In genomic region chr3:102112706-102113230, GRCh38 we compare ENCODE assay signal across 19 cellular contexts.
DNase-seq lines count a peak whose midpoint lies in the region; ATAC-seq and TF ChIP-seq lines count a peak whose summit lies in the region.
"Had no signal": no experiment of that assay in that cellular context is flagged by ENCODE, and none has a peak within 500 bp of the region (broad histone marks: within the 10 kb centered on the region; RNA-seq: fewer than 3 reads in every experiment).

No MANE protein-coding gene starts in this region.

- H3K36me3 ChIP-seq in mammary epithelial cell (ENCODE audit: insufficient read depth, low read length) (no peaks in the 10 kb centered on the region), breast epithelium (no peaks in the 10 kb centered on the region), muscle layer of duodenum (ENCODE audit: control insufficient read depth in 1 of 2, insufficient read depth in 2 of 2, low read length in 2 of 2) (no peaks in the 10 kb centered on the region)
- H3K36me3 ChIP-seq: esophagus muscularis mucosa, suprapubic skin had no signal

- dilution Hi-C loops in mammary epithelial cell (cut with HindIII; ENCODE audit: low sequenced_read_pairs): no loop called here

- H3K9me3 ChIP-seq in mammary epithelial cell (replicated peaks; ENCODE audit: insufficient read depth, low read length): no peaks in the 10 kb centered on the region
- H3K9me3 ChIP-seq in breast epithelium: peaks cover 0 to 5% of the 10 kb centered on the region in 2 donors
- H3K9me3 ChIP-seq in muscle layer of duodenum (ENCODE audit: control insufficient read depth in 1 of 2, low read length in 2 of 2): no peaks in the 10 kb centered on the region

- no peak for ATAC-seq in activated CD8-positive, alpha-beta T cell treated with anti-CD3 and anti-CD28 coated beads, Interleukin-2, amount 10 ng/mL, durations not matched to agents 7 days and 5 days
- no peak for ATAC-seq in GM18858 (IDR thresholded peaks at IDR 0.05; ENCODE audit: unreplicated experiment)
- no peak for ATAC-seq in HG02642 (IDR thresholded peaks at IDR 0.05; ENCODE audit: poor library complexity, unreplicated experiment)

- H3K4me1 ChIP-seq in mammary epithelial cell (ENCODE audit: insufficient read depth, low read length) (no peaks in the 10 kb centered on the region), breast epithelium (no peaks in the 10 kb centered on the region), muscle layer of duodenum (ENCODE audit: control insufficient read depth in 1 of 2, insufficient read depth in 2 of 2, low read length in 2 of 2) (peaks cover 5 to 6% of the 10 kb centered on the region in 2 donors)
- H3K4me1 ChIP-seq: suprapubic skin had no signal

- no peak overlapping the region for H3K4me2 ChIP-seq in mammary epithelial cell (ENCODE audit: insufficient read depth, low read depth, low read length)

- BruUV-seq in mammary epithelial cell (replicated peaks; lab: Mats Ljungman, UMichigan): TSS peak; percentile 96

- H3K27me3 ChIP-seq in mammary epithelial cell (ENCODE audit: insufficient read depth, low read length): no peaks in the 10 kb centered on the region
- no peaks in the 10 kb centered on the region for H3K27me3 ChIP-seq in breast epithelium
- H3K27me3 ChIP-seq in muscle layer of duodenum (ENCODE audit: low read depth, low read length): no peaks in the 10 kb centered on the region
- H3K27me3 ChIP-seq: esophagus muscularis mucosa, suprapubic skin had no signal

- H3K27ac ChIP-seq in mammary epithelial cell (ENCODE audit: insufficient read depth, low read depth, low read length): no peak overlapping the region
- no peak overlapping the region for H3K27ac ChIP-seq in breast epithelium
- peak overlapping the region; percentile 36 for H3K27ac ChIP-seq in muscle layer of duodenum (ENCODE audit: low read length)
- H3K27ac ChIP-seq: RWPE1, suprapubic skin had no signal

- no peak overlapping the region for H2AFZ ChIP-seq in mammary epithelial cell (ENCODE audit: low read depth, low read length)

- TF ChIP-seq CTCF in mammary epithelial cell (conservative IDR thresholded peaks at IDR 0.05 in 1 of 2, IDR thresholded peaks at IDR 0.05 in 1 of 2; ENCODE audit: extremely low read depth in 1 of 2, insufficient read depth in 1 of 2, low read depth in 1 of 2, low read length in 2 of 2): no peak
- TF ChIP-seq CTCF in breast epithelium (IDR thresholded peaks at IDR 0.05): no peak
- no peak for TF ChIP-seq CTCF in foreskin fibroblast (IDR thresholded peaks at IDR 0.05; ENCODE audit: low read depth, low read length)

- peaks cover 35% of the 10 kb centered on the region for H3K4me1 Mint-ChIP-seq in activated CD8-positive, alpha-beta T cell treated with anti-CD3 and anti-CD28 coated beads, Interleukin-2, amount 10 ng/mL, durations not matched to agents 7 days and 5 days (ENCODE audit: low read depth)
- H3K4me1 Mint-ChIP-seq: central memory CD8-positive, alpha-beta T cell; IgD-negative memory B cell had no signal

- no peaks in the 10 kb centered on the region for H3K79me2 ChIP-seq in mammary epithelial cell (ENCODE audit: insufficient read depth, low read length)

- POLR2A ChIA-PET in activated CD8-positive, alpha-beta T cell treated with anti-CD3 and anti-CD28 coated beads, Interleukin-2, amount 10 ng/mL, durations not matched to agents 7 days and 5 days (lab: Charles Lee): interaction anchor here (0.7 kb wide), 1 partner anchor 259 kb away, joined by 3 read pairs; no protein-coding TSS in a partner anchor

- peaks cover 11% of the 10 kb centered on the region for H3K9me3 Mint-ChIP-seq in activated CD8-positive, alpha-beta T cell treated with anti-CD3 and anti-CD28 coated beads, Interleukin-2, amount 10 ng/mL, durations not matched to agents 7 days and 5 days (ENCODE audit: insufficient read depth)
- H3K9me3 Mint-ChIP-seq: central memory CD8-positive, alpha-beta T cell had no signal

- CTCF ChIA-PET in mammary epithelial cell (lab: Charles Lee; ENCODE audit: low non-redundant PET): no interaction called here
- CTCF ChIA-PET in activated CD8-positive, alpha-beta T cell treated with anti-CD3 and anti-CD28 coated beads, Interleukin-2, amount 10 ng/mL, durations not matched to agents 7 days and 5 days (lab: Charles Lee): no interaction called here

- TF ChIP-seq POLR2A in breast epithelium (IDR thresholded peaks at IDR 0.05): no peak

- H3K27me3 Mint-ChIP-seq in activated CD8-positive, alpha-beta T cell treated with anti-CD3 and anti-CD28 coated beads, Interleukin-2, amount 10 ng/mL, durations not matched to agents 7 days and 5 days (ENCODE audit: low read depth): no peaks in the 10 kb centered on the region
- H3K27me3 Mint-ChIP-seq: central memory CD8-positive, alpha-beta T cell; IgD-negative memory B cell had no signal

- in situ Hi-C loops in mammary epithelial cell (cut with MboI; ENCODE audit: low sequenced_read_pairs in 2 of 2): no loop called here

- intact Hi-C loops in mammary epithelial cell (cut with micrococcal nuclease): no loop called here
- intact Hi-C loops in breast epithelium (cut with DNase I; ENCODE audit: low total_unique reads): no loop called here

- no peak for DNase-seq in mammary epithelial cell
- DNase-seq in breast epithelium (ENCODE audit: low spot score in 2 of 2): no peak
- no peak for DNase-seq in activated CD8-positive, alpha-beta T cell treated with anti-CD3 and anti-CD28 coated beads, Interleukin-2, amount 10 ng/mL, durations not matched to agents 7 days and 5 days
- no peak for DNase-seq in NCI-H510A (lab: John Stamatoyannopoulos, UW)
- no peak for DNase-seq in foreskin fibroblast
- DNase-seq: activated CD8-positive, alpha-beta memory T cell treated with anti-CD3 and anti-CD28 coated beads, Interleukin-2, amount 50 U/mL, for 4 hours; activated effector memory CD4-positive, alpha-beta T cell treated with Interleukin-2 at 50 U/mL for 16 hours; anterior cingulate cortex; DMS79; NCI-H2107; NCI-H524 had no signal

- H3K9ac ChIP-seq in mammary epithelial cell (ENCODE audit: insufficient read depth, low read length): no peak overlapping the region

- no peak overlapping the region for H3K4me3 Mint-ChIP-seq in activated CD8-positive, alpha-beta T cell treated with anti-CD3 and anti-CD28 coated beads, Interleukin-2, amount 10 ng/mL, durations not matched to agents 7 days and 5 days
- H3K4me3 Mint-ChIP-seq: central memory CD8-positive, alpha-beta T cell; IgD-negative memory B cell had no signal

- H3K27ac Mint-ChIP-seq in activated CD8-positive, alpha-beta T cell treated with anti-CD3 and anti-CD28 coated beads, Interleukin-2, amount 10 ng/mL, durations not matched to agents 7 days and 5 days: peak overlapping the region; percentile 58
- H3K27ac Mint-ChIP-seq: IgD-negative memory B cell had no signal

- H3K4me3 ChIP-seq in mammary epithelial cell (replicated peaks in 1 of 3; ENCODE audit: insufficient read depth in 1 of 3, low read depth in 2 of 3, low read length in 3 of 3) (no peak overlapping the region), breast epithelium (no peak overlapping the region), muscle layer of duodenum (ENCODE audit: low read depth in 1 of 2, low read length in 2 of 2) (no peak overlapping the region), foreskin fibroblast (ENCODE audit: low read depth in 1 of 2, low read length in 2 of 2) (no peak overlapping the region)
- H3K4me3 ChIP-seq: esophagus muscularis mucosa, suprapubic skin had no signal

- H3K36me3 Mint-ChIP-seq in activated CD8-positive, alpha-beta T cell treated with anti-CD3 and anti-CD28 coated beads, Interleukin-2, amount 10 ng/mL, durations not matched to agents 7 days and 5 days (ENCODE audit: low read depth): peaks cover 30% of the 10 kb centered on the region
- H3K36me3 Mint-ChIP-seq: IgD-negative memory B cell had no signal

- no peaks in the 10 kb centered on the region for H4K20me1 ChIP-seq in mammary epithelial cell (ENCODE audit: insufficient read depth, low read length)
